Comparison of ENCODE assay signal across 1 cellular context in the genomic region with DNA sequence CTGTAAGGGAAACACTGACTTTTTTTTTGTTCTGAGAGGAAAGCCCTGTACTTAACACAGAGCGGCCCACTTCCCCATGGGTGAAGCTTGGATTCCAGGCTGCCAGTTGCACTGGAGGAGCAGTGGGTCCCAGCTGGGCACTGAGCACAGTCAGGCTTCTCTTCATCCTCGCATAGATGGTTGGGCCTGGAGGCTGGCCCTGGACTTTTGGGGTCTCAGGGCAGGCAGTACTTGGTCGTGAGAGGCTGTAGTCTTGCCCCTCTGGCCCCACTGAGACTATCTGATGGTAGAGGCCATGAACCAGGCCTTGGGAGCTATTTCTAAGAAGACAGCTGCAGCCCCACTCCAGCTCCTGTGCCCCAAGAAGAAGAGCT.
TF ChIP-seq lines count a peak whose summit lies in the region.

No MANE protein-coding gene starts in this region.

TF ChIP-seq in HepG2, 621 proteins besides CTCF, POLR2A, EP300 and RAD21:
- TF ChIP-seq ATM (IDR thresholded peaks at IDR 0.05; ENCODE audit: borderline replicate concordance) (no peak), BCL6 (CRISPR knock-in tag; IDR thresholded peaks at IDR 0.05) (no peak), POGK (CRISPR knock-in tag; conservative IDR thresholded peaks at IDR 0.05) (no peak)
